In genomic region chr4:125358453-125358852, GRCh38 we compare ENCODE assay signal across 2 cellular contexts.
TF ChIP-seq lines count a peak whose summit lies in the region.

No MANE protein-coding gene starts in this region.

TF ChIP-seq in GM23338, 12 proteins besides CTCF, POLR2A, EP300 and RAD21:
- TF ChIP-seq STAT1 (IDR thresholded peaks at IDR 0.05; ENCODE audit: unreplicated experiment) (no peak), ZNF114 (CRISPR knock-in tag; IDR thresholded peaks at IDR 0.05) (no peak), CREB1 (CRISPR knock-in tag; IDR thresholded peaks at IDR 0.05; ENCODE audit: low read depth) (no peak), ZNF331 (CRISPR knock-in tag; IDR thresholded peaks at IDR 0.05; ENCODE audit: low read depth) (no peak), EZH2 (IDR thresholded peaks at IDR 0.05; ENCODE audit: low read depth, unreplicated experiment) (no peak), ZNF462 (CRISPR knock-in tag; IDR thresholded peaks at IDR 0.05) (no peak)
TF ChIP-seq in GM23338: peak in this region for 0.

TF ChIP-seq in IMR-90, 13 proteins besides CTCF, POLR2A, EP300 and RAD21:
- no peak for TF ChIP-seq NFE2L2 (IDR thresholded peaks at IDR 0.05; ENCODE audit: low read depth, low read length)
- TF ChIP-seq USF2 (IDR thresholded peaks at IDR 0.05; ENCODE audit: low read depth, low read length), result no peak
